In the genomic region with DNA sequence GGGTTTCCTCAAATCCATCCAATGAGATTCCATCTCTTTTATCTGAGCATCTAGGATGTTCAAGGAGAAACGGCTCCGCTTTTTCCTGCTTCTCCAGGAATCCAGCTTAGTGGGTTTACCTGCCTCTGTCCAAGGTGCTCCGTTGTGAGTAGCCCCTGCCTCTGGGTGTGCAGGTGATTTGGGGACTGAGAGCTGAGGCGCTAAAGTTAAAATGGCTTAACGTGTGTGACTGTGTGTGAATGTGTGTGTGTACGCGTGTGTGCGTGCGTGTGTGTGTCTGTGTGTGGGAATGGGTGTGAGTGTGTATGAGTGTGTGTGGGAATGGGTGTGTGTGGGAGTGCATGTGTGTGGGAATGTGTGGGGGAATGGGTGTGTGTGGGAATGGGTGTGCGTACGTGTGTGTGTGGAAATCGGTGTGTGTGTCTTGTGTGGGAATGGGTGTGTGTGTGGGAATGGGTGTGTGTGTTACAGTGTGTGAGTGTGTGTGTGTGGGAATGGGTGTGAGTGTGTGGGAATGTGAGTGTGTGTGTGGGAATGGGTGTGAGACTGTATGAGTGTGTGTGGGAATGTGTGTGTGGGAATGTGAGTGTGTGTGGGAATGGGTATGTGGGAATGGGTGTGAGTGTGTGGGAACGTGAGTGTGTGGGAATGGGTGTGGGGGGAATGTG, we compare ENCODE assay signal across 15 cellular contexts.
DNase-seq lines count a peak whose midpoint lies in the region; ATAC-seq and TF ChIP-seq lines count a peak whose summit lies in the region.
"Had no signal": no experiment of that assay in that cellular context is flagged by ENCODE, and none has a peak within 500 bp of the region (broad histone marks: within the 10 kb centered on the region; RNA-seq: fewer than 3 reads in every experiment).

No MANE protein-coding gene starts in this region.

- H3K9me3 Mint-ChIP-seq in activated CD4-positive, alpha-beta T cell treated with anti-CD3 and anti-CD28 coated beads for 36 hours (ENCODE audit: low read depth), result peaks cover 2% of the 10 kb centered on the region
- H3K9me3 Mint-ChIP-seq in chondrocyte (ENCODE audit: low read depth), result no peaks in the 10 kb centered on the region
- peaks cover 3% of the 10 kb centered on the region for H3K9me3 Mint-ChIP-seq in progenitor cell of endocrine pancreas (ENCODE audit: low read depth)

- POLR2A ChIA-PET in activated CD4-positive, alpha-beta T cell treated with anti-CD3 and anti-CD28 coated beads for 36 hours (lab: Charles Lee), result no interaction called here

- no peaks in the 10 kb centered on the region for H3K36me3 ChIP-seq in KOPT-K1 (ENCODE audit: insufficient read depth, low read length)
- H3K36me3 ChIP-seq in effector memory CD4-positive, alpha-beta T cell (ENCODE audit: control insufficient read depth, insufficient read depth, low read length), result no peaks in the 10 kb centered on the region
- H3K36me3 ChIP-seq: WERI-Rb-1 had no signal

- peaks cover 19% of the 10 kb centered on the region for H3K4me1 ChIP-seq in effector memory CD4-positive, alpha-beta T cell (ENCODE audit: control insufficient read depth, insufficient read depth, low read length, poor library complexity, severe bottlenecking)

- H3K27me3 Mint-ChIP-seq in activated CD4-positive, alpha-beta T cell treated with anti-CD3 and anti-CD28 coated beads for 36 hours, result no peaks in the 10 kb centered on the region
- no peaks in the 10 kb centered on the region for H3K27me3 Mint-ChIP-seq in chondrocyte (ENCODE audit: low read depth)
- peaks cover 41% of the 10 kb centered on the region for H3K27me3 Mint-ChIP-seq in progenitor cell of endocrine pancreas

- ATAC-seq in activated CD4-positive, alpha-beta T cell treated with anti-CD3 and anti-CD28 coated beads for 36 hours, result no peak
- ATAC-seq: A549 had no signal

- intact Hi-C loops in activated CD4-positive, alpha-beta T cell treated with anti-CD3 and anti-CD28 coated beads for 36 hours (cut with DNase I, micrococcal nuclease), result loop anchor here in 1 of 2 experiments (5.0 kb wide), 2 partner anchors 75 to 530 kb away; no protein-coding TSS in a partner anchor
- intact Hi-C loops in dorsolateral prefrontal cortex (cut with DNase I), result no loop called here

- peaks cover 58% of the 10 kb centered on the region for H3K4me1 Mint-ChIP-seq in activated CD4-positive, alpha-beta T cell treated with anti-CD3 and anti-CD28 coated beads for 36 hours
- H3K4me1 Mint-ChIP-seq in chondrocyte (ENCODE audit: low read depth) (peaks cover 29% of the 10 kb centered on the region), progenitor cell of endocrine pancreas (ENCODE audit: low read depth) (no peaks in the 10 kb centered on the region)

- CTCF ChIA-PET in activated CD4-positive, alpha-beta T cell treated with anti-CD3 and anti-CD28 coated beads for 36 hours (lab: Charles Lee), result interaction anchor here (1.0 to 1.6 kb wide), 2 partner anchors 11 to 89 kb away, joined by 4 to 6 read pairs; no protein-coding TSS in a partner anchor

- peak overlapping the region; percentile 59 for H3K4me3 Mint-ChIP-seq in activated CD4-positive, alpha-beta T cell treated with anti-CD3 and anti-CD28 coated beads for 36 hours
- H3K4me3 Mint-ChIP-seq in chondrocyte (ENCODE audit: unreplicated experiment) (no peak overlapping the region), progenitor cell of endocrine pancreas (ENCODE audit: low read depth) (no peak overlapping the region)

- H3K27ac Mint-ChIP-seq in activated CD4-positive, alpha-beta T cell treated with anti-CD3 and anti-CD28 coated beads for 36 hours, result peak overlapping the region; percentile 100
- H3K27ac Mint-ChIP-seq in chondrocyte (ENCODE audit: unreplicated experiment), result peak overlapping the region; percentile 51
- H3K27ac Mint-ChIP-seq in progenitor cell of endocrine pancreas, result peak overlapping the region; percentile 86

- peaks cover 6% of the 10 kb centered on the region for H3K36me3 Mint-ChIP-seq in activated CD4-positive, alpha-beta T cell treated with anti-CD3 and anti-CD28 coated beads for 36 hours (ENCODE audit: low read depth)
- no peaks in the 10 kb centered on the region for H3K36me3 Mint-ChIP-seq in chondrocyte (ENCODE audit: low read depth)
- no peaks in the 10 kb centered on the region for H3K36me3 Mint-ChIP-seq in progenitor cell of endocrine pancreas (ENCODE audit: insufficient read depth)

- no peaks in the 10 kb centered on the region for H3K9me3 ChIP-seq in KOPT-K1 (ENCODE audit: insufficient read depth, low read length, poor library complexity, severe bottlenecking)
- no peaks in the 10 kb centered on the region for H3K9me3 ChIP-seq in effector memory CD4-positive, alpha-beta T cell (ENCODE audit: control insufficient read depth, low read length)
- H3K9me3 ChIP-seq: A549 had no signal

- H3K27ac ChIP-seq in KOPT-K1 (ENCODE audit: low read depth, low read length, poor library complexity, severe bottlenecking) (peak overlapping the region; percentile 88), dorsolateral prefrontal cortex (no peak overlapping the region)
- no peak overlapping the region for H3K27ac ChIP-seq in effector memory CD4-positive, alpha-beta T cell (ENCODE audit: insufficient read depth, low read length, poor library complexity, severe bottlenecking)
- H3K27ac ChIP-seq: WERI-Rb-1 had no signal

- no peak overlapping the region for H3K4me3 ChIP-seq in effector memory CD4-positive, alpha-beta T cell (ENCODE audit: insufficient read depth, low read depth, low read length, poor library complexity, severe bottlenecking)
- no peak overlapping the region for H3K4me3 ChIP-seq in dorsolateral prefrontal cortex
- H3K4me3 ChIP-seq: A549 had no signal

- TF ChIP-seq CTCF in chondrocyte (IDR thresholded peaks at IDR 0.05), result no peak
- TF ChIP-seq CTCF in progenitor cell of endocrine pancreas (IDR thresholded peaks at IDR 0.05; ENCODE audit: unreplicated experiment), result no peak
- TF ChIP-seq CTCF in dorsolateral prefrontal cortex (IDR thresholded peaks at IDR 0.05 in 54 of 56, conservative IDR thresholded peaks at IDR 0.05 in 2 of 56; ENCODE audit: low read depth in 1 of 56, partially characterized antibody in 56 of 56), result no peak

- H3K27me3 ChIP-seq in effector memory CD4-positive, alpha-beta T cell (replicated peaks; ENCODE audit: control insufficient read depth, insufficient read depth, low read length, poor library complexity, severe bottlenecking), result no peaks in the 10 kb centered on the region
- H3K27me3 ChIP-seq in dorsolateral prefrontal cortex, result peaks cover 0 to 9% (median 0%) of the 10 kb centered on the region in 45 donors

- DNase-seq in activated CD4-positive, alpha-beta T cell treated with anti-CD3 and anti-CD28 coated beads for 36 hours, result no peak
- no peak for DNase-seq in activated CD4-positive, alpha-beta T cell treated with anti-CD3 and anti-CD28 coated beads, Interleukin-2, amount 50 U/mL, for 48 hours
- DNase-seq in chondrocyte (ENCODE audit: low spot score) (no peak), progenitor cell of endocrine pancreas (ENCODE audit: low spot score, unreplicated experiment) (no peak), dorsolateral prefrontal cortex (no peak), GM19240 (ENCODE audit: insufficient read length, low spot score) (no peak)
- DNase-seq in effector memory CD4-positive, alpha-beta T cell, result no peak
- DNase-seq: activated gamma-delta T cell treated with Interleukin-2 at 50 U/mL for 16 hours, NCI-H1417, NCI-H524 treated with DMSO at 0.1 percent for 48 hours, SIG-M5, small intestine, WERI-Rb-1 had no signal
